Comparison of ENCODE assay signal across 13 cellular contexts in genomic region chr1:24786191-24786590, GRCh38. TPM values are rescaled to one million over a fixed set of nuclear protein-coding genes. Genes with fewer than 3 reads are reported as not detected.
DNase-seq lines count a peak whose midpoint lies in the region; ATAC-seq, FAIRE-seq and TF ChIP-seq lines count a peak whose summit lies in the region.
"Had no signal": no experiment of that assay in that cellular context is flagged by ENCODE, and none has a peak within 500 bp of the region (broad histone marks: within the 10 kb centered on the region; RNA-seq: fewer than 3 reads in every experiment).

No MANE protein-coding gene starts in this region.

- FAIRE-seq in RCC 7860 (lab: Jason Lieb, UNC): peak; percentile 93
- FAIRE-seq: keratinocyte had no signal

- H3K27ac Mint-ChIP-seq in nephron progenitor cell: no peak overlapping the region
- H3K27ac Mint-ChIP-seq: CD4-positive, CD25-positive, alpha-beta regulatory T cell had no signal

- no peak overlapping the region for H2AK5ac ChIP-seq in mesenchymal stem cell (ENCODE audit: low read length, severe bottlenecking)

- H3K9me3 ChIP-seq in fibroblast of lung (ENCODE audit: control insufficient read depth, insufficient read depth, low read depth, low read length) (no peaks in the 10 kb centered on the region), mesenchymal stem cell (ENCODE audit: control insufficient read depth, low read length) (no peaks in the 10 kb centered on the region)
- H3K9me3 ChIP-seq: SJCRH30 had no signal

- H2BK12ac ChIP-seq in mesenchymal stem cell (ENCODE audit: low read length in 2 of 2): no peak overlapping the region

- H3K4ac ChIP-seq in mesenchymal stem cell (ENCODE audit: low read depth in 1 of 2, low read length in 2 of 2): no peak overlapping the region

- H3K27me3 Mint-ChIP-seq in nephron progenitor cell (ENCODE audit: low read depth, poor library complexity): no peaks in the 10 kb centered on the region

- H3K14ac ChIP-seq in mesenchymal stem cell (ENCODE audit: low read length in 2 of 2): no peak overlapping the region

- H3K27me3 ChIP-seq in fibroblast of lung (ENCODE audit: control insufficient read depth, insufficient read depth, low read length) (no peaks in the 10 kb centered on the region), mesenchymal stem cell (ENCODE audit: control insufficient read depth in 1 of 2, insufficient read depth in 1 of 2, low read length in 2 of 2) (no peaks in the 10 kb centered on the region)
- H3K27me3 ChIP-seq: SJCRH30 had no signal

- no peak overlapping the region for H4K8ac ChIP-seq in mesenchymal stem cell (ENCODE audit: low read length)

- peaks cover 4% of the 10 kb centered on the region for H3K79me1 ChIP-seq in mesenchymal stem cell (replicated peaks; ENCODE audit: low read length, poor library complexity, severe bottlenecking)

- H3K4me3 Mint-ChIP-seq in nephron progenitor cell: no peak overlapping the region
- H3K4me3 Mint-ChIP-seq: CD4-positive, CD25-positive, alpha-beta regulatory T cell had no signal

- H3K27ac ChIP-seq in fibroblast of lung (ENCODE audit: insufficient read depth, low read length) (no peak overlapping the region), mesenchymal stem cell (ENCODE audit: low read length, poor library complexity, severe bottlenecking) (no peak overlapping the region)
- H3K27ac ChIP-seq: SJCRH30 had no signal

- no peak overlapping the region for H2BK120ac ChIP-seq in mesenchymal stem cell (ENCODE audit: low read depth, low read length)

- H3K23ac ChIP-seq in mesenchymal stem cell (ENCODE audit: low read length in 2 of 2): no peak overlapping the region

- H3K4me1 Mint-ChIP-seq in nephron progenitor cell: peaks cover 4% of the 10 kb centered on the region
- H3K4me1 Mint-ChIP-seq: CD4-positive, CD25-positive, alpha-beta regulatory T cell had no signal

- peaks cover 49% of the 10 kb centered on the region for H3K36me3 Mint-ChIP-seq in nephron progenitor cell (ENCODE audit: low read depth)
- H3K36me3 Mint-ChIP-seq: CD4-positive, CD25-positive, alpha-beta regulatory T cell had no signal

- H3K9me3 Mint-ChIP-seq in nephron progenitor cell: peaks cover 6% of the 10 kb centered on the region
- H3K9me3 Mint-ChIP-seq: CD4-positive, CD25-positive, alpha-beta regulatory T cell had no signal

- no peak overlapping the region for H2BK5ac ChIP-seq in mesenchymal stem cell (ENCODE audit: low read depth, low read length, poor library complexity, severe bottlenecking)

- no peak overlapping the region for H3K4me3 ChIP-seq in fibroblast of lung (replicated peaks in 1 of 4; ENCODE audit: control extremely low read depth in 1 of 4, insufficient read depth in 1 of 4, low read depth in 3 of 4, low read length in 4 of 4)
- H3K4me3 ChIP-seq in mesenchymal stem cell (ENCODE audit: insufficient read depth in 1 of 2, low read depth in 1 of 2, low read length in 2 of 2): no peak overlapping the region
- H3K4me3 ChIP-seq: SJCRH30 had no signal

- H3K79me2 ChIP-seq in fibroblast of lung (ENCODE audit: control insufficient read depth, insufficient read depth, low read length): peaks cover 84% of the 10 kb centered on the region

- H2BK15ac ChIP-seq in mesenchymal stem cell (ENCODE audit: low read depth, poor library complexity, severe bottlenecking): no peak overlapping the region

- DNase-seq in AML-193 (lab: John Stamatoyannopoulos, UW) (peak; percentile 26 to 31), RCC 7860 (ENCODE audit: low spot score) (no peak), fibroblast of lung (ENCODE audit: low read depth in 2 of 2) (peak; percentile 55 to 73), mesenchymal stem cell (no peak), nephron progenitor cell (no peak), HPDE6-E6E7 (ENCODE audit: extremely low spot score) (no peak)
- no peak for DNase-seq in activated CD8-positive, alpha-beta memory T cell treated with anti-CD3 and anti-CD28 coated beads, Interleukin-2, amount 50 U/mL, for 4 hours
- DNase-seq: activated T-cell treated with anti-CD3 and anti-CD28 coated beads, Interleukin-2, amount 50 U/mL, for 48 hours; CD4-positive, CD25-positive, alpha-beta regulatory T cell; NCI-H510A treated with DMSO at 0.1 percent for 48 hours; SJCRH30 had no signal

- H3K36me3 ChIP-seq in fibroblast of lung (ENCODE audit: control insufficient read depth, insufficient read depth, low read length): no peaks in the 10 kb centered on the region
- peaks cover 0 to 19% of the 10 kb centered on the region in 2 experiments for H3K36me3 ChIP-seq in mesenchymal stem cell (ENCODE audit: control insufficient read depth in 1 of 2, insufficient read depth in 2 of 2, low read depth in 1 of 2, low read length in 2 of 2)
- H3K36me3 ChIP-seq: SJCRH30 had no signal

- no peak for ATAC-seq in HG02610 (IDR thresholded peaks at IDR 0.05; ENCODE audit: unreplicated experiment)

- H3K4me1 ChIP-seq in fibroblast of lung (ENCODE audit: control insufficient read depth, extremely low read depth, insufficient read depth, low read length) (peaks cover 3% of the 10 kb centered on the region), mesenchymal stem cell (ENCODE audit: control insufficient read depth, insufficient read depth, low read depth, low read length) (peaks cover 4% of the 10 kb centered on the region)
- H3K4me1 ChIP-seq: SJCRH30 had no signal

- H3K18ac ChIP-seq in mesenchymal stem cell (ENCODE audit: low read depth in 1 of 2, low read length in 2 of 2): no peak overlapping the region

- H4K20me1 ChIP-seq in fibroblast of lung (ENCODE audit: control insufficient read depth, extremely low read depth, insufficient read depth, low read length): no peaks in the 10 kb centered on the region

- no peak overlapping the region for H4K91ac ChIP-seq in mesenchymal stem cell (ENCODE audit: low read length)

- H3K9ac ChIP-seq in fibroblast of lung (ENCODE audit: insufficient read depth, low read length) (no peak overlapping the region), mesenchymal stem cell (ENCODE audit: low read length) (peak overlapping the region; percentile 17)

- H2AFZ ChIP-seq in fibroblast of lung (ENCODE audit: low read length) (no peak overlapping the region), mesenchymal stem cell (ENCODE audit: low read depth, low read length) (no peak overlapping the region)

- H3K4me2 ChIP-seq in fibroblast of lung (ENCODE audit: extremely low read depth, insufficient read depth, low read length) (peak overlapping the region; percentile 46), mesenchymal stem cell (ENCODE audit: low read length, poor library complexity, severe bottlenecking) (no peak overlapping the region)

- TF ChIP-seq CTCF in fibroblast of lung (conservative IDR thresholded peaks at IDR 0.05 in 1 of 2, IDR thresholded peaks at IDR 0.05 in 1 of 2; ENCODE audit: low read depth in 1 of 2, low read length in 2 of 2) (no peak), nephron progenitor cell (IDR thresholded peaks at IDR 0.05) (no peak)

RNA-seq across cellular contexts. Expression of gene CLIC4, which starts 40.9 kb away (rescaled TPM):
- total RNA-seq in fibroblast of lung: 309 and 368 TPM in 2 replicates
- 310 and 494 TPM in 2 replicates for polyA plus RNA-seq in fibroblast of lung
- 243 and 393 TPM in 2 replicates for polyA plus RNA-seq in fibroblast of lung (2012)
- polyA minus RNA-seq in fibroblast of lung (ENCODE audit: low replicate concordance): 29.9 and 44.7 TPM in 2 replicates
- polyA plus RNA-seq in mesenchymal stem cell (2013, experiment 1 of 2): 212 TPM
- 219 TPM for polyA plus RNA-seq in mesenchymal stem cell (2013, experiment 2 of 2)

Comparison
In these comparisons a context has a peak if more than half of its experiments do, and no peak if none do; other contexts are left out.
1. DNase-seq: peak in AML-193 (2 of 2) and fibroblast of lung (2 of 2); none in RCC 7860 (single experiment), mesenchymal stem cell (single experiment), nephron progenitor cell (single experiment), HPDE6-E6E7 (single experiment) and activated CD8-positive, alpha-beta memory T cell treated with anti-CD3 and anti-CD28 coated beads, Interleukin-2, amount 50 U/mL, for 4 hours (single experiment).